22 cellular contexts compared by ENCODE assay signal in the genomic region with DNA sequence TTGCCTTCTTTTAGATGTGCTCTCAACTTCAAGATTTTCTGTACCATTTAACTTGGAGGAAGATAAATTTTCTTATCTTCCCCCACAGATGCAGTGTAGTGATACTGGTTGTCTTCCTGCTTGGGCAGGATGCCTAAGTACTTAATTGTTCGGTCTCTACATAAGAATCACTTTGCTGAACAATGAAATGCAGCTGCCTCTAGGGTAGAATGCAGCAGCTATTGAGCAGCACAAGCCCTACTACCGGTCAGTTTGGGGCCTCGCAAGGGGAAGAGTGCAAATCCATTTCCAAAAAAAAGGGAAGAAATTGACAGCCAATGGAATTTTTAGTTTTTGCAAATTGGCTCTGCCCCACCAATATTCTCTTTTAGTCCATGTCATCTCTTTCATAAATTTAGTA.
"Had no signal": no experiment of that assay in that cellular context is flagged by ENCODE, and none has a peak within 500 bp of the region (broad histone marks: within the 10 kb centered on the region; RNA-seq: fewer than 3 reads in every experiment).

No MANE protein-coding gene starts in this region.

- H3K4me1 ChIP-seq: parathyroid adenoma, suprapubic skin, transverse colon, uterus had no signal

- H3K4me1 Mint-ChIP-seq: activated CD4-positive, alpha-beta T cell treated with anti-CD3 and anti-CD28 coated beads for 36 hours; activated naive CD8-positive, alpha-beta T cell treated with anti-CD3 and anti-CD28 coated beads for 36 hours; activated T-helper 17 cell treated with anti-CD3 and anti-CD28 coated beads, Interleukin-2, amount 50 U/mL, for 72 hours; stimulated activated naive CD8-positive, alpha-beta T cell treated with anti-CD3 and anti-CD28 coated beads, Interleukin-15, amount 100 ng/mL, for 72 hours had no signal

- DNase-seq: activated CD4-positive, alpha-beta T cell treated with anti-CD3 and anti-CD28 coated beads for 36 hours; activated CD4-positive, alpha-beta T cell treated with anti-CD3 and anti-CD28 coated beads, Interleukin-2, amount 50 U/mL, for 48 hours; activated naive CD4-positive, alpha-beta T cell; activated naive CD8-positive, alpha-beta T cell treated with anti-CD3 and anti-CD28 coated beads for 36 hours; amniotic stem cell; dorsolateral prefrontal cortex; erythroblast; glutamatergic neuron; hippocampal formation; left cardiac atrium; mesenchymal stem cell; naive thymus-derived CD8-positive, alpha-beta T cell; stimulated activated CD4-positive, alpha-beta T cell treated with anti-CD3 and anti-CD28 coated beads, Interleukin-4, amount 100 ng/mL, for 1 hour; stimulated activated naive CD8-positive, alpha-beta T cell treated with anti-CD3 and anti-CD28 coated beads, Interleukin-15, amount 100 ng/mL, for 72 hours; transverse colon; uterus had no signal

- ATAC-seq: activated CD4-positive, alpha-beta T cell treated with anti-CD3 and anti-CD28 coated beads for 36 hours; activated T-helper 17 cell treated with anti-CD3 and anti-CD28 coated beads, Interleukin-2, amount 50 U/mL, for 72 hours; left cardiac atrium; naive thymus-derived CD8-positive, alpha-beta T cell; sciatic nerve; stimulated activated naive CD8-positive, alpha-beta T cell treated with anti-CD3 and anti-CD28 coated beads, Interleukin-15, amount 100 ng/mL, for 72 hours had no signal

- H3K36me3 ChIP-seq: neutrophil, suprapubic skin, transverse colon, uterus had no signal

- H3K4me3 Mint-ChIP-seq: activated CD4-positive, alpha-beta T cell treated with anti-CD3 and anti-CD28 coated beads for 36 hours; activated naive CD8-positive, alpha-beta T cell treated with anti-CD3 and anti-CD28 coated beads for 36 hours; activated T-helper 17 cell treated with anti-CD3 and anti-CD28 coated beads, Interleukin-2, amount 50 U/mL, for 72 hours; naive thymus-derived CD8-positive, alpha-beta T cell; stimulated activated naive CD8-positive, alpha-beta T cell treated with anti-CD3 and anti-CD28 coated beads, Interleukin-15, amount 100 ng/mL, for 72 hours had no signal

- H3K27me3 ChIP-seq: dorsolateral prefrontal cortex, neutrophil, suprapubic skin, transverse colon, uterus had no signal

- H3K4me3 ChIP-seq: dorsolateral prefrontal cortex, smooth muscle cell, suprapubic skin, transverse colon, uterus had no signal

- H3K9ac ChIP-seq: parathyroid adenoma had no signal

- H3K9me3 ChIP-seq: neutrophil, transverse colon, uterus had no signal

- H3K27me3 Mint-ChIP-seq: activated CD4-positive, alpha-beta T cell treated with anti-CD3 and anti-CD28 coated beads for 36 hours; activated naive CD8-positive, alpha-beta T cell treated with anti-CD3 and anti-CD28 coated beads for 36 hours; activated T-helper 17 cell treated with anti-CD3 and anti-CD28 coated beads, Interleukin-2, amount 50 U/mL, for 72 hours; naive thymus-derived CD8-positive, alpha-beta T cell; stimulated activated naive CD8-positive, alpha-beta T cell treated with anti-CD3 and anti-CD28 coated beads, Interleukin-15, amount 100 ng/mL, for 72 hours had no signal

- H3K27ac ChIP-seq: neutrophil, parathyroid adenoma, suprapubic skin, transverse colon, uterus had no signal

- H3K27ac Mint-ChIP-seq: activated CD4-positive, alpha-beta T cell treated with anti-CD3 and anti-CD28 coated beads for 36 hours; activated naive CD8-positive, alpha-beta T cell treated with anti-CD3 and anti-CD28 coated beads for 36 hours; activated T-helper 17 cell treated with anti-CD3 and anti-CD28 coated beads, Interleukin-2, amount 50 U/mL, for 72 hours; naive thymus-derived CD8-positive, alpha-beta T cell; stimulated activated naive CD8-positive, alpha-beta T cell treated with anti-CD3 and anti-CD28 coated beads, Interleukin-15, amount 100 ng/mL, for 72 hours had no signal

- H3K36me3 Mint-ChIP-seq: activated naive CD8-positive, alpha-beta T cell treated with anti-CD3 and anti-CD28 coated beads for 36 hours; naive thymus-derived CD8-positive, alpha-beta T cell had no signal
